17 cellular contexts compared by ENCODE assay signal in the genomic region with DNA sequence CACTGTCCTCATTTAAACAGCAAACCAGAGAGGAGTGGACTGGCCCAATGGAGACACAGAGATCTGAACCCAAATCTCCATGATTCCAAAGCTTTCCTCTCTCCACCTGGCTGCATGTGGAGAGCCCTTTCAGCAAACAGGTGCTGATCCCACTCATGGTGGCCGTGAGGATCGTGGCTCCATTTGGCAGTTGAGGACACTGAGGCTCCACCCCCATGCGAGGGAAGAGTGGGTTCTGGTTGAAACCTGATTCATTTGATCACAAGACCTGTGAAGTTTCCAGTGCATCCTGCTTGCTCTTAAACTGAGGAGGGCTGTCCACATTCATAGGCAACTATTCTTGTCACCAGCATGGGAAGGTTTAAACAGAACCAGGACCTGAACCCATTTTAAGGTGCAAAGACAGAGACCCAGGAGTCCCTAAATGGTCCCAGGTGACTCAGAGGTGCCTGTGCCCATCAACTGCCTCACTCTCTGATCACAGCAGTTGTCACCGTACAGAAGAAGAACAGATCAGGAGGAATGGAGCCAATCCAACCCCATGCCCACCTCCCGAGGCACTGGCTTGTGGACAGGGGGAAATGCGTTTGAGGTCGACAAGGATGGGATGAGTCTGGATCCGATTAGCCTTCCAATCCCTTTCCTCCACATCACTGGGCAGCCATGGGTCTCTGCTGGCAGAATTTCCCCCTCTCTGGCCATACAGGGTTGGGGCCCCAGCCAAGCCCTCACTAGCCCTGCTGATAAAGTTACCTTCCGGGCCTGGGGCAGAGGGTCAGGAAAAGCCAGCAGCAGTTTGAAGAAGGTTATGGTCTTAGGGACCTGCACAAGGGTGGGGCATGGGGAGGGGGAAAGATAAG. TPM values are rescaled to one million over a fixed set of nuclear protein-coding genes. Genes with fewer than 3 reads are reported as not detected.
A peak's percentile ranks its signal among the peaks of the same experiment; 100 is the strongest.
DNase-seq lines count a peak whose midpoint lies in the region; ATAC-seq, FAIRE-seq and TF ChIP-seq lines count a peak whose summit lies in the region.
"Had no signal": no experiment of that assay in that cellular context is flagged by ENCODE, and none has a peak within 500 bp of the region (broad histone marks: within the 10 kb centered on the region; RNA-seq: fewer than 3 reads in every experiment).

No MANE protein-coding gene starts in this region.

- H3K4me3 ChIP-seq in bronchial epithelial cell (ENCODE audit: low read depth, low read length) (no peak overlapping the region), foreskin fibroblast (ENCODE audit: low read depth in 1 of 2, low read length in 2 of 2) (no peak overlapping the region)
- H3K4me3 ChIP-seq: HAP-1, SJSA1 had no signal

- no peak for TF ChIP-seq CTCF in bronchial epithelial cell (IDR thresholded peaks at IDR 0.05; ENCODE audit: insufficient read depth, low read length, severe bottlenecking)
- no peak for TF ChIP-seq CTCF in osteocyte (IDR thresholded peaks at IDR 0.05)
- TF ChIP-seq CTCF in foreskin fibroblast (IDR thresholded peaks at IDR 0.05; ENCODE audit: low read depth, low read length), result no peak

- DNase-seq in Caki2 (ENCODE audit: low read depth) (peak; percentile 28), bronchial epithelial cell (ENCODE audit: low read depth) (no peak), left colon (peak in 1 of 2 donors; percentile 29), osteocyte (ENCODE audit: extremely low spot score, unreplicated experiment) (peak; percentile 70), foreskin fibroblast (no peak), NCI-H510A (lab: John Stamatoyannopoulos, UW) (no peak)
- DNase-seq: C1 segment of cervical spinal cord, DMS 273 treated with DMSO at 0.1 percent for 48 hours, KBM-7, NCI-H1417 treated with DMSO at 0.1 percent for 48 hours, NCI-H510A treated with DMSO at 0.1 percent for 48 hours, NCI-H82, PC-3 had no signal

- ATAC-seq in left colon (peak; percentile 11), GM21423 (IDR thresholded peaks at IDR 0.05; ENCODE audit: unreplicated experiment) (no peak), HG03378 (IDR thresholded peaks at IDR 0.05; ENCODE audit: unreplicated experiment) (no peak)
- ATAC-seq: PC-3 had no signal

- H3K9me3 Mint-ChIP-seq in osteocyte (ENCODE audit: unreplicated experiment), result no peaks in the 10 kb centered on the region

- H3K4me3 Mint-ChIP-seq in osteocyte (ENCODE audit: unreplicated experiment), result no peak overlapping the region

- H3K27ac Mint-ChIP-seq in osteocyte (ENCODE audit: unreplicated experiment), result no peak overlapping the region

- no peaks in the 10 kb centered on the region for H3K36me3 ChIP-seq in bronchial epithelial cell (ENCODE audit: control insufficient read depth, insufficient read depth, low read length)
- H3K36me3 ChIP-seq: HAP-1, SJSA1 had no signal

- H3K36me3 Mint-ChIP-seq in osteocyte (ENCODE audit: unreplicated experiment), result no peaks in the 10 kb centered on the region

- H3K4me1 Mint-ChIP-seq in osteocyte (ENCODE audit: unreplicated experiment), result no peaks in the 10 kb centered on the region

- in situ Hi-C loops in Caki2 (cut with HindIII; ENCODE audit: low pct_unique_long_range_greater_than_20kb, low sequenced_read_pairs), result no loop called here

- no peaks in the 10 kb centered on the region for H3K27me3 ChIP-seq in bronchial epithelial cell (ENCODE audit: control insufficient read depth, insufficient read depth, low read length)
- H3K27me3 ChIP-seq: SJSA1 had no signal

- peak; percentile 79 for FAIRE-seq in bronchial epithelial cell (lab: Jason Lieb, UNC)

- no peaks in the 10 kb centered on the region for H3K27me3 Mint-ChIP-seq in osteocyte (ENCODE audit: unreplicated experiment)

- intact Hi-C loops in left colon (cut with DNase I, micrococcal nuclease), result no loop called here

RNA-seq across cellular contexts. Expression of a gene that starts 45.5 kb away (rescaled TPM):
- total RNA-seq in Caki2 (2014; rRNA removed; shearing (Covaris generic); ENCODE audit: low replicate concordance), result 0.03 TPM in 1 of 2 replicates, not detected in the other
- total RNA-seq in bronchial epithelial cell (2.9 and 5.3 TPM in 2 replicates), left colon (1 to 10 TPM; 3.7 to 5.1 TPM), osteocyte (0.16 and 0.18 TPM in 2 replicates)

Comparison
In these comparisons a context has a peak if more than half of its experiments do, and no peak if none do; other contexts are left out.
1. DNase-seq: peak in Caki2 (single experiment) and osteocyte (single experiment); none in bronchial epithelial cell (single experiment), foreskin fibroblast (0 of 2) and NCI-H510A (single experiment).